9 cellular contexts compared by ENCODE assay signal in the genomic region with DNA sequence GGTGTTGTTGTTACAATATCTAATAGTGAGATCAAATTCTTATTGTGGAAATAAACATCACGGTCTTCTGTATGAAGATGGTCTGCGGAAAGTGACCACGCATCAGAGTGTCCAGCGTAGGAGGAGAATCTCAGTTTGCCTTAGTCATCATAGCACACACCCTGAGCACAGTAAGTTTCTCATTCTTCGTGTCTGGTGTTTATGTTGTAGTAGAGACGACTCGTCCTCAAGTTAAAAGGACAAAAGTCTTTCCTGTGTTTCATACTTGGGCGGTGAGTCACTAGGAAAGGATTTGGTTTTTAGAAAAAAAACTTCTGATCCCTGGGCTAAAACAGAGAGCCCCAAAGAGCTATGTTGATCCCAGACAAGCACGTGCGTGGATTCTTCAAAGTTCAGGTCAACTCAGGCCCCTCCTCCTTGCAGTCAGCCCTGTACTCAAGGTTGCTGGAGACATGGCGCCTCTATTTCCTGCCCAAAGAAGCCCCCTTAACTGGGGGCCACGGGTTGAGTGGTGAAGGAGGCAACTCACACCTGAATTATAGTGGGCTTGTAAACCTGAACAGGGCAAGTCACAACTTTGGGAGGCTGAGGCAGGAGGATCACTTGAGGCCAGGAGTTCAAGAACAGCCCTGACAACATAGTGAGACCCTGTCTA.
A peak's percentile ranks its signal among the peaks of the same experiment; 100 is the strongest.
DNase-seq lines count a peak whose midpoint lies in the region; TF ChIP-seq lines count a peak whose summit lies in the region.
"Had no signal": no experiment of that assay in that cellular context is flagged by ENCODE, and none has a peak within 500 bp of the region (broad histone marks: within the 10 kb centered on the region; RNA-seq: fewer than 3 reads in every experiment).

No MANE protein-coding gene starts in this region.

- no peaks in the 10 kb centered on the region for H3K27me3 ChIP-seq in skeletal muscle satellite cell (ENCODE audit: control insufficient read depth, insufficient read depth, low read length)

- H3K9me3 Mint-ChIP-seq in HFFc6 = no peaks in the 10 kb centered on the region

- peaks cover 8% of the 10 kb centered on the region for H3K27me3 Mint-ChIP-seq in HFFc6 (ENCODE audit: insufficient read depth)

- H3K4me1 Mint-ChIP-seq in HFFc6 (ENCODE audit: low read depth) = peaks cover 60% of the 10 kb centered on the region

- no peaks in the 10 kb centered on the region for H3K9me3 ChIP-seq in skeletal muscle satellite cell (replicated peaks; ENCODE audit: low read length)

- H3K9ac ChIP-seq in skeletal muscle satellite cell (ENCODE audit: low read depth, low read length) = peak overlapping the region; percentile 80

- no peak for TF ChIP-seq CTCF in HFFc6 (IDR thresholded peaks at IDR 0.05)

- H3K36me3 Mint-ChIP-seq in HFFc6 (ENCODE audit: low read depth) = peaks cover 29% of the 10 kb centered on the region
- H3K36me3 Mint-ChIP-seq: activated naive CD8-positive, alpha-beta T cell had no signal

- no peaks in the 10 kb centered on the region for H3K36me3 ChIP-seq in skeletal muscle satellite cell (ENCODE audit: insufficient read depth, low read length)

- H3K4me3 Mint-ChIP-seq in HFFc6 = peak overlapping the region; percentile 76
- H3K4me3 Mint-ChIP-seq: activated naive CD8-positive, alpha-beta T cell had no signal

- peak overlapping the region; percentile 48 for H3K4me3 ChIP-seq in skeletal muscle satellite cell (ENCODE audit: low read length)

- DNase-seq in HFFc6 = peak; percentile 95
- DNase-seq in SW480 (ENCODE audit: low spot score) = peak; percentile 93
- peak; percentile 80 for DNase-seq in glomerular visceral epithelial cell (ENCODE audit: extremely low spot score)
- no peak for DNase-seq in globus pallidus (ENCODE audit: low spot score)
- no peak for DNase-seq in NCI-H187 treated with DMSO at 0.1 percent for 48 hours (lab: John Stamatoyannopoulos, UW)
- DNase-seq in anterior cingulate cortex (lab: John Stamatoyannopoulos, UW) = no peak
- DNase-seq in stimulated activated CD4-positive, alpha-beta T cell treated with anti-CD3 and anti-CD28 coated beads, Interleukin-15, amount 100 ng/mL, for 24 hours = no peak

- H3K27ac Mint-ChIP-seq in HFFc6 = peak overlapping the region; percentile 94
- H3K27ac Mint-ChIP-seq: activated naive CD8-positive, alpha-beta T cell had no signal

- H3K4me2 ChIP-seq in skeletal muscle satellite cell (ENCODE audit: low read length) = peak overlapping the region; percentile 77

- peaks cover 62% of the 10 kb centered on the region for H3K4me1 ChIP-seq in skeletal muscle satellite cell (ENCODE audit: control insufficient read depth, insufficient read depth, low read length)

Comparison
In these comparisons a context has a peak if more than half of its experiments do, and no peak if none do; other contexts are left out.
1. DNase-seq: peak in HFFc6 (single experiment), SW480 (single experiment) and glomerular visceral epithelial cell (single experiment); none in globus pallidus (single experiment), NCI-H187 treated with DMSO at 0.1 percent for 48 hours (single experiment), anterior cingulate cortex (0 of 58) and stimulated activated CD4-positive, alpha-beta T cell treated with anti-CD3 and anti-CD28 coated beads, Interleukin-15, amount 100 ng/mL, for 24 hours (single experiment).